3 cellular contexts compared by ENCODE assay signal in genomic region chr1:179399399-179399798, GRCh38. TPM values are rescaled to one million over a fixed set of nuclear protein-coding genes. Genes with fewer than 3 reads are reported as not detected.
"Had no signal": no experiment of that assay in that cellular context is flagged by ENCODE, and none has a peak within 500 bp of the region (broad histone marks: within the 10 kb centered on the region; RNA-seq: fewer than 3 reads in every experiment).

No MANE protein-coding gene starts in this region.

RNA-seq across cellular contexts. Expression of gene AXDND1, which starts 33.6 kb away (rescaled TPM):
- total RNA-seq: Right ventricle myocardium inferior, Right ventricle myocardium superior, RPMI7951 had no signal
